8 cellular contexts compared by ENCODE assay signal in genomic region chr9:5389109-5389732, GRCh38. TPM values are rescaled to one million over a fixed set of nuclear protein-coding genes. Genes with fewer than 3 reads are reported as not detected.
DNase-seq lines count a peak whose midpoint lies in the region; ATAC-seq and TF ChIP-seq lines count a peak whose summit lies in the region.

No MANE protein-coding gene starts in this region.

- peak; percentile 79 for ATAC-seq in HG02610 (IDR thresholded peaks at IDR 0.05; ENCODE audit: unreplicated experiment)
- ATAC-seq in SK-N-SH treated with all-trans-retinoic acid at 6 μM for 48 hours, result peak; percentile 87
- peak; percentile 17 for ATAC-seq in left lung
- ATAC-seq in HG03039 (IDR thresholded peaks at IDR 0.05; ENCODE audit: unreplicated experiment), result no peak
- ATAC-seq in GM21367 (IDR thresholded peaks at IDR 0.05; ENCODE audit: unreplicated experiment), result no peak
- no peak for ATAC-seq in GM19023 (IDR thresholded peaks at IDR 0.05; ENCODE audit: unreplicated experiment)

- no peaks in the 10 kb centered on the region for H3K9me3 ChIP-seq in left lung

- TF ChIP-seq CTCF in GM13977 (IDR thresholded peaks at IDR 0.05; ENCODE audit: extremely low read depth, insufficient read depth, missing control alignments) (no peak), left lung (IDR thresholded peaks at IDR 0.05) (no peak)

- no peak overlapping the region for H3K4me3 ChIP-seq in left lung

- intact Hi-C loops in left lung (cut with DNase I), result no loop called here

- no peaks in the 10 kb centered on the region for H3K27me3 ChIP-seq in left lung

- H3K36me3 ChIP-seq in left lung, result no peaks in the 10 kb centered on the region

- peak; percentile 23 for DNase-seq in GM13977 (ENCODE audit: low spot score)
- DNase-seq in left lung, result no peak
- DNase-seq in activated gamma-delta T cell (lab: John Stamatoyannopoulos, UW), result no peak

- peaks cover 0 to 4% of the 10 kb centered on the region in 2 donors for H3K4me1 ChIP-seq in left lung

- in situ Hi-C loops in GM13977 (cut with MboI; ENCODE audit: low pct_unique_long_range_greater_than_20kb, low sequenced_read_pairs, unreplicated experiment), result no loop called here

- no peak overlapping the region for H3K27ac ChIP-seq in left lung

TF ChIP-seq in SK-N-SH treated with all-trans-retinoic acid at 6 μM for 48 hours, 23 proteins besides CTCF, POLR2A, EP300 and RAD21:
- TF ChIP-seq TSHZ2 (CRISPR knock-in tag; IDR thresholded peaks at IDR 0.05), result no peak
- no peak for TF ChIP-seq ESRRG (CRISPR knock-in tag; IDR thresholded peaks at IDR 0.05)
- no peak for TF ChIP-seq ZC3H10 (CRISPR knock-in tag; IDR thresholded peaks at IDR 0.05)
- no peak for TF ChIP-seq SNAI2 (CRISPR knock-in tag; IDR thresholded peaks at IDR 0.05)
- no peak for TF ChIP-seq CREB5 (CRISPR knock-in tag; IDR thresholded peaks at IDR 0.05; ENCODE audit: low read depth)
- no peak for TF ChIP-seq ISL1 (CRISPR knock-in tag; IDR thresholded peaks at IDR 0.05)
- no peak for TF ChIP-seq ARNTL (CRISPR knock-in tag; IDR thresholded peaks at IDR 0.05; ENCODE audit: borderline replicate concordance, low read depth)
- no peak for TF ChIP-seq ZNF8 (CRISPR knock-in tag; IDR thresholded peaks at IDR 0.05)
- no peak for TF ChIP-seq TCF4 (CRISPR knock-in tag; IDR thresholded peaks at IDR 0.05; ENCODE audit: borderline replicate concordance)
- no peak for TF ChIP-seq ZFP3 (CRISPR knock-in tag; IDR thresholded peaks at IDR 0.05)
- TF ChIP-seq TOX (CRISPR knock-in tag; IDR thresholded peaks at IDR 0.05; ENCODE audit: borderline replicate concordance), result no peak
- TF ChIP-seq ZNF565 (CRISPR knock-in tag; conservative IDR thresholded peaks at IDR 0.05; ENCODE audit: low read depth), result no peak
- TF ChIP-seq CSDC2 (CRISPR knock-in tag; IDR thresholded peaks at IDR 0.05), result no peak

RNA-seq across cellular contexts. Expression of gene PLGRKT, which starts 48.5 kb away (rescaled TPM):
- total RNA-seq in left lung, result 10 to 100 TPM; 23.2 to 26.6 TPM

RNA-seq across cellular contexts. Expression of gene RLN1, which starts 49.5 kb away (rescaled TPM):
- total RNA-seq in left lung, result under 1 TPM; 0.42 to 0.79 TPM

Comparison
In these comparisons a context has a peak if more than half of its experiments do, and no peak if none do; other contexts are left out.
1. ATAC-seq: peak in HG02610 (single experiment), SK-N-SH treated with all-trans-retinoic acid at 6 μM for 48 hours (single experiment) and left lung (single experiment); none in HG03039 (single experiment), GM21367 (single experiment) and GM19023 (single experiment).